Comparison of ENCODE assay signal across 2 cellular contexts in genomic region chr3:144877356-144877755, GRCh38.
TF ChIP-seq lines count a peak whose summit lies in the region.

No MANE protein-coding gene starts in this region.

TF ChIP-seq in SK-N-SH, 30 proteins besides CTCF, POLR2A, EP300 and RAD21 (continued from another document):
- no peak for TF ChIP-seq IRF3 (IDR thresholded peaks at IDR 0.05; ENCODE audit: low read depth, low read length)

TF ChIP-seq in SK-N-SH treated with all-trans-retinoic acid at 6 μM for 48 hours, 23 proteins besides CTCF, POLR2A, EP300 and RAD21 (continued from another document):
- no peak for TF ChIP-seq TOX (CRISPR knock-in tag; IDR thresholded peaks at IDR 0.05; ENCODE audit: borderline replicate concordance)
- no peak for TF ChIP-seq TSHZ2 (CRISPR knock-in tag; IDR thresholded peaks at IDR 0.05)
- no peak for TF ChIP-seq ZFP30 (CRISPR knock-in tag; IDR thresholded peaks at IDR 0.05)
- TF ChIP-seq POU6F1 (CRISPR knock-in tag; IDR thresholded peaks at IDR 0.05; ENCODE audit: borderline replicate concordance, low read depth): no peak
- no peak for TF ChIP-seq CSDC2 (CRISPR knock-in tag; IDR thresholded peaks at IDR 0.05)
- TF ChIP-seq CREB5 (CRISPR knock-in tag; IDR thresholded peaks at IDR 0.05; ENCODE audit: low read depth): no peak
- no peak for TF ChIP-seq ARNTL (CRISPR knock-in tag; IDR thresholded peaks at IDR 0.05; ENCODE audit: borderline replicate concordance, low read depth)
- TF ChIP-seq GLIS3 (CRISPR knock-in tag; IDR thresholded peaks at IDR 0.05): no peak
- no peak for TF ChIP-seq ZNF8 (CRISPR knock-in tag; IDR thresholded peaks at IDR 0.05)
- no peak for TF ChIP-seq OSR1 (CRISPR knock-in tag; IDR thresholded peaks at IDR 0.05)
- no peak for TF ChIP-seq ZNF565 (CRISPR knock-in tag; conservative IDR thresholded peaks at IDR 0.05; ENCODE audit: low read depth)
- no peak for TF ChIP-seq PPARA (CRISPR knock-in tag; IDR thresholded peaks at IDR 0.05; ENCODE audit: borderline replicate concordance)
- TF ChIP-seq ISL1 (CRISPR knock-in tag; IDR thresholded peaks at IDR 0.05): no peak
- TF ChIP-seq SNAI2 (CRISPR knock-in tag; IDR thresholded peaks at IDR 0.05): no peak
